ENCODE assay signal across 19 cellular contexts in the genomic region with DNA sequence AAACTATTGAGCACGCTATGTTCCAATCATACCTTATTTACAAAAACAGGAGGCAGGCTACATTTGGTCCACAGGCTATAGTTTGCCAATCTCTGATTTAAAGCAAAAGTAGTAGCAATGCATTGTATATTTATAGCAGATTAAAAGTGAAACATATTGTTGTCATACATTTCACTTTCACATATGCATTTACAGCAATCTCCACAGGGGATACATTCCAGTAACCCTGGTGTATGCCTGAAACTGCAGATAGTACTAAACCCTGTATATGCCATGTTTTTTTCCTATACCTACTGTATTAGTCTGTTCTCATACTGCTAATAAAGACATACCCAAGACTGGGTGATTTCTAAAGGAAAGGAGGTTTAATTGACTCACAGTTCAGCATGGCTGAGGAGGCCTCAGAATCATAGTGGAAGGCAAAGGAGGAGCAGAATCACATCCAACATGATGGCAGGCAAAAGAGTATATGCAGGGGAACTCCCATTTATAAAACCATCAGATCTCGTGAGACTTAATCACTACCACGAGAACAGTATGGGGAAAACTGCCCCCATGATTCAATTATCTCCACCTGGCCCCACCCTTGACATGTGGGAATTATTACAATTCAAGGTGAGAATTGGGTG. TPM values are rescaled to one million over a fixed set of nuclear protein-coding genes. Genes with fewer than 3 reads are reported as not detected.
DNase-seq lines count a peak whose midpoint lies in the region; ATAC-seq, FAIRE-seq and TF ChIP-seq lines count a peak whose summit lies in the region.
"Had no signal": no experiment of that assay in that cellular context is flagged by ENCODE, and none has a peak within 500 bp of the region (broad histone marks: within the 10 kb centered on the region; RNA-seq: fewer than 3 reads in every experiment).

No MANE protein-coding gene starts in this region.

- FAIRE-seq in GM12891 (lab: Jason Lieb, UNC), result peak; percentile 83

- no peak overlapping the region for H4K12ac ChIP-seq in trophoblast cell (ENCODE audit: low read depth, low read length)

- H3K9me3 ChIP-seq in trophoblast cell (ENCODE audit: insufficient read depth, low read depth, low read length) (no peaks in the 10 kb centered on the region), right cardiac atrium (ENCODE audit: control insufficient read depth, low read length) (no peaks in the 10 kb centered on the region)
- H3K9me3 ChIP-seq: tibial artery had no signal

- H3K9ac ChIP-seq in trophoblast cell (ENCODE audit: low read length), result no peak overlapping the region

- no peak overlapping the region for H3K4ac ChIP-seq in trophoblast cell (ENCODE audit: low read depth, low read length)

- H3K4me1 ChIP-seq in trophoblast cell (ENCODE audit: control insufficient read depth in 1 of 2, insufficient read depth in 2 of 2, low read length in 2 of 2), result no peaks in the 10 kb centered on the region
- H3K4me1 ChIP-seq in right cardiac atrium (ENCODE audit: control insufficient read depth, insufficient read depth, low read length), result no peaks in the 10 kb centered on the region
- H3K4me1 ChIP-seq: tibial artery had no signal

- no peak overlapping the region for H4K8ac ChIP-seq in trophoblast cell (ENCODE audit: low read depth, low read length)

- no CpG with 5 or more reads among the region's 3 CpGs for WGBS in trophoblast cell (ENCODE audit: extremely low coverage, insufficient coverage, insufficient read length)
- WGBS in right cardiac atrium, result 87% methylated on average over 3 of the region's 3 CpGs

- no peak overlapping the region for H2AK5ac ChIP-seq in trophoblast cell (ENCODE audit: low read length)

- H3K18ac ChIP-seq in trophoblast cell (ENCODE audit: low read length), result no peak overlapping the region

- no peaks in the 10 kb centered on the region for H3K79me2 ChIP-seq in trophoblast cell (ENCODE audit: control insufficient read depth, insufficient read depth, low read length, poor library complexity)

- H2BK5ac ChIP-seq in trophoblast cell (ENCODE audit: low read depth, low read length, poor library complexity), result no peak overlapping the region

- no peak overlapping the region for H3K23ac ChIP-seq in trophoblast cell (ENCODE audit: low read length)

- no peak overlapping the region for H2BK120ac ChIP-seq in trophoblast cell (ENCODE audit: insufficient read depth, low read length, poor library complexity)

- no peak overlapping the region for H2AFZ ChIP-seq in trophoblast cell (ENCODE audit: insufficient read depth, low read length, poor library complexity)

- H3K27me3 ChIP-seq in trophoblast cell (ENCODE audit: insufficient read depth, low read length) (no peaks in the 10 kb centered on the region), right cardiac atrium (ENCODE audit: control insufficient read depth, insufficient read depth) (no peaks in the 10 kb centered on the region)
- H3K27me3 ChIP-seq: brain microvascular endothelial cell, tibial artery had no signal

- TF ChIP-seq POLR2A in GM12891 (IDR thresholded peaks at IDR 0.05; ENCODE audit: low read depth, low read length), result no peak

- no peak overlapping the region for H3K4me2 ChIP-seq in trophoblast cell (ENCODE audit: low read length)

- ATAC-seq in GM18511 (IDR thresholded peaks at IDR 0.05; ENCODE audit: unreplicated experiment) (peak; percentile 81), GM21786 (IDR thresholded peaks at IDR 0.05; ENCODE audit: unreplicated experiment) (peak; percentile 96), HG03442 (IDR thresholded peaks at IDR 0.05; ENCODE audit: unreplicated experiment) (peak; percentile 72), right cardiac atrium (no peak)
- ATAC-seq: left ventricle myocardium superior had no signal

- H3K36me3 ChIP-seq in trophoblast cell (ENCODE audit: control insufficient read depth in 1 of 2, insufficient read depth in 2 of 2, low read length in 2 of 2), result no peaks in the 10 kb centered on the region
- H3K36me3 ChIP-seq: brain microvascular endothelial cell, tibial artery had no signal

- H4K91ac ChIP-seq in trophoblast cell (ENCODE audit: low read depth, low read length), result no peak overlapping the region

- no peak overlapping the region for H3K27ac ChIP-seq in trophoblast cell (ENCODE audit: low read depth, low read length)
- no peak overlapping the region for H3K27ac ChIP-seq in right cardiac atrium (ENCODE audit: low read length)
- H3K27ac ChIP-seq: brain microvascular endothelial cell, dorsolateral prefrontal cortex, tibial artery had no signal

- H2BK12ac ChIP-seq in trophoblast cell (ENCODE audit: low read length), result no peak overlapping the region

- DNase-seq in GM12891 (ENCODE audit: insufficient read length, low spot score) (no peak), trophoblast cell (no peak), right cardiac atrium (no peak), COLO668 (lab: John Stamatoyannopoulos, UW; ENCODE audit: unreplicated experiment) (no peak)
- no peak for DNase-seq in effector CD4-positive, alpha-beta T cell
- DNase-seq: activated CD4-positive, alpha-beta T cell treated with anti-CD3 and anti-CD28 coated beads, Interleukin-2, amount 50 U/mL, for 1 hour; activated gamma-delta T cell treated with Interleukin-2 at 50 U/mL for 16 hours; AML-193; brain microvascular endothelial cell; left ventricle myocardium superior; naive B cell; NK-92 treated with Interleukin-12 subunit alpha and Interleukin-12 subunit beta, amount 100 ng/mL, for 24 hours; SHP77; tibial artery had no signal

- no peaks in the 10 kb centered on the region for H3K79me1 ChIP-seq in trophoblast cell (ENCODE audit: low read length)

- intact Hi-C loops in right cardiac atrium (cut with DNase I), result no loop called here

- H3K4me3 ChIP-seq in trophoblast cell (ENCODE audit: low read depth, low read length), result no peak overlapping the region
- H3K4me3 ChIP-seq in right cardiac atrium (ENCODE audit: low read length), result no peak overlapping the region
- H3K4me3 ChIP-seq: dorsolateral prefrontal cortex, tibial artery had no signal

- H3K14ac ChIP-seq in trophoblast cell (ENCODE audit: low read length), result no peak overlapping the region

TF ChIP-seq in GM12891, 5 proteins besides CTCF, POLR2A, EP300 and RAD21:
- TF ChIP-seq POU2F2 (IDR thresholded peaks at IDR 0.05; ENCODE audit: low read depth, low read length) (no peak), PAX5 (IDR thresholded peaks at IDR 0.05; ENCODE audit: insufficient read depth, low read length, severe bottlenecking) (no peak), SPI1 (IDR thresholded peaks at IDR 0.05; ENCODE audit: low read depth, low read length) (no peak), POLR2AphosphoS5 (IDR thresholded peaks at IDR 0.05; ENCODE audit: low read depth, low read length) (no peak), TAF1 (IDR thresholded peaks at IDR 0.05; ENCODE audit: low read depth, low read length) (no peak)

RNA-seq across cellular contexts. Expression of gene CSF1R, which starts 5.9 kb away (rescaled TPM):
- 0.63 TPM for polyA plus RNA-seq in GM12891 (2012; ENCODE audit: low read depth, missing spikeins)
- 42.3 and 43.7 TPM in 2 replicates for polyA plus RNA-seq in trophoblast cell (2013)
- 10 to 100 TPM; 16.5 to 31.6 (median 24.8) TPM for total RNA-seq in right cardiac atrium
- 4.5 TPM for polyA plus RNA-seq in right cardiac atrium
- total RNA-seq: pulmonary artery endothelial cell had no signal

Comparison
In these comparisons a context has a peak if more than half of its experiments do, and no peak if none do; other contexts are left out.
1. ATAC-seq: peak in GM18511 (single experiment), GM21786 (single experiment) and HG03442 (single experiment); none in right cardiac atrium (0 of 2).